In the genomic region with DNA sequence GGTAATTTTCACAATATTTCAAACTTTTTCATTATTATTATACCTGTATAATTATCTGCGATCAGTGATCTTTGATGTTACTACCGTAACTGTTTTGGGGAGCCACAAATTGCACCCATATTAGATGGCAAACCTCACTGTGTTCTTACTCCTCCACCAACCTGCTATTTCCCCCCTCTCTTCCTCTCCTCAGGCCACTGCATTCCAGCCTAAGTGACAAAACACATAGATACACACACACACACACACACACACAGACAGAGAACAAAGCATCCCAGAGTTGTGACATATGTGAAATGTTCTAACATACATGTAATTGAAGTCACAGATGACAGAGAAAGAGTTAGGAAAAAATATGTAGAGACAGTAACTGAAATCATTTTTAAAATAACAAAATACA, we compare ENCODE assay signal across 21 cellular contexts. TPM values are rescaled to one million over a fixed set of nuclear protein-coding genes. Genes with fewer than 3 reads are reported as not detected.
A peak's percentile ranks its signal among the peaks of the same experiment; 100 is the strongest.
DNase-seq lines count a peak whose midpoint lies in the region; FAIRE-seq and TF ChIP-seq lines count a peak whose summit lies in the region.
"Had no signal": no experiment of that assay in that cellular context is flagged by ENCODE, and none has a peak within 500 bp of the region (broad histone marks: within the 10 kb centered on the region; RNA-seq: fewer than 3 reads in every experiment).

No MANE protein-coding gene starts in this region.

- H3K36me3 Mint-ChIP-seq in activated CD4-positive, alpha-beta T cell treated with anti-CD3 and anti-CD28 coated beads, Interleukin-2, amount 10 ng/mL, durations not matched to agents 24 days and 14 days (ENCODE audit: low read depth) = peaks cover 15% of the 10 kb centered on the region
- 0 out of 7 replicates have a peak, but pooled peaks cover 0 to 4% (median 0%) of the 10 kb centered on the region in 3 experiments for H3K36me3 Mint-ChIP-seq in H9 (ENCODE audit: insufficient read depth in 1 of 3, low read depth in 3 of 3)
- peaks cover 23% of the 10 kb centered on the region for H3K36me3 Mint-ChIP-seq in neural progenitor cell

- no peak overlapping the region for H3K18ac ChIP-seq in H9 (ENCODE audit: insufficient read length, low read depth, low read length)
- no peak overlapping the region for H3K18ac ChIP-seq in H1 (ENCODE audit: extremely low read depth, low read length)

- H2AFZ ChIP-seq in H9 (ENCODE audit: low read length) (no peak overlapping the region), H1 (ENCODE audit: low read length) (no peak overlapping the region), neural progenitor cell (replicated peaks) (no peak overlapping the region)
- H2AFZ ChIP-seq: GM23248 had no signal

- H3K14ac ChIP-seq in H9 (ENCODE audit: insufficient read depth, low read length) (no peak overlapping the region), H1 (ENCODE audit: insufficient read length) (no peak overlapping the region)

- H3K23ac ChIP-seq in H9 (ENCODE audit: insufficient read length, low read depth, low read length) (no peak overlapping the region), H1 (ENCODE audit: insufficient read length) (no peak overlapping the region)

- no peak for TF ChIP-seq EP300 in H1 (IDR thresholded peaks at IDR 0.05; ENCODE audit: borderline replicate concordance in 1 of 2, low read depth in 2 of 2, low read length in 2 of 2)

- H3K27me3 Mint-ChIP-seq in activated CD4-positive, alpha-beta T cell treated with anti-CD3 and anti-CD28 coated beads, Interleukin-2, amount 10 ng/mL, durations not matched to agents 24 days and 14 days = no peaks in the 10 kb centered on the region
- H3K27me3 Mint-ChIP-seq in H9 (ENCODE audit: low read depth) (no peaks in the 10 kb centered on the region), neural progenitor cell (ENCODE audit: insufficient read depth, low read depth) (no peaks in the 10 kb centered on the region)

- H3K27me3 ChIP-seq in H9 (ENCODE audit: insufficient read depth, low read length) = no peaks in the 10 kb centered on the region
- H3K27me3 ChIP-seq in H1 (replicated peaks in 1 of 4; ENCODE audit: control insufficient read depth in 3 of 4, extremely low read depth in 1 of 4, insufficient read depth in 3 of 4, low read length in 3 of 4) = no peaks in the 10 kb centered on the region
- no peaks in the 10 kb centered on the region for H3K27me3 ChIP-seq in neural progenitor cell
- H3K27me3 ChIP-seq: Peyer's patch had no signal

- H2BK15ac ChIP-seq in H9 (ENCODE audit: low read depth, low read length) (no peak overlapping the region), H1 (ENCODE audit: low read length) (no peak overlapping the region)

- H4K5ac ChIP-seq in H9 (ENCODE audit: insufficient read length, low read depth, low read length) (no peak overlapping the region), H1 (ENCODE audit: insufficient read length, low read depth, low read length) (no peak overlapping the region)

- H3K4me1 ChIP-seq in H9 (ENCODE audit: insufficient read depth, low read length) (peaks cover 3% of the 10 kb centered on the region; the same call in 1 of the 2 replicates), H1 (replicated peaks in 1 of 4; ENCODE audit: control insufficient read depth in 3 of 4, insufficient read depth in 4 of 4, low read length in 3 of 4) (peaks cover 0 to 5% (median 0%) of the 10 kb centered on the region in 4 experiments; a peak in 4 of 7 replicates), neural progenitor cell (peaks cover 43% of the 10 kb centered on the region)
- H3K4me1 ChIP-seq: Peyer's patch had no signal

- H3K23me2 ChIP-seq in H9 (ENCODE audit: insufficient read length, low read depth, low read length, poor library complexity, severe bottlenecking) (no peaks in the 10 kb centered on the region), H1 (ENCODE audit: low read depth, low read length) (no peaks in the 10 kb centered on the region)

- WGBS in H9 (ENCODE audit: extremely low coverage, insufficient read length, low lambda C conversion rate) = no CpG with 5 or more reads among the region's 2 CpGs
- 68% methylated on average over 2 of the region's 2 CpGs; no CpG with 5 or more reads in 1 of the 2 experiments for WGBS in H1 (ENCODE audit: extremely low coverage in 1 of 2, insufficient coverage in 1 of 2, insufficient read length in 1 of 2, insufficient replicate concordance in 2 of 2, low coverage in 1 of 2, low lambda C conversion rate in 2 of 2, missing lambda C conversion rate in 1 of 2), 2 experiments

- POLR2A ChIA-PET in H1 (lab: Charles Lee; ENCODE audit: partially characterized antibody) = no interaction called here

- H4K91ac ChIP-seq in H9 (ENCODE audit: insufficient read length, low read depth, low read length) (no peak overlapping the region), H1 (replicated peaks; ENCODE audit: insufficient read length, low read length) (no peak overlapping the region)

- H2BK12ac ChIP-seq in H9 (ENCODE audit: insufficient read length, low read depth, low read length) (no peak overlapping the region), H1 (ENCODE audit: low read depth, low read length) (0 out of 2 replicates have a peak overlapping the region, but pooled peaks have one; percentile 44)

- CTCF ChIA-PET in H1 (lab: Charles Lee; ENCODE audit: partially characterized antibody) = no interaction called here

- peaks cover under 1% of the 10 kb centered on the region for H3K9me3 Mint-ChIP-seq in activated CD4-positive, alpha-beta T cell treated with anti-CD3 and anti-CD28 coated beads, Interleukin-2, amount 10 ng/mL, durations not matched to agents 24 days and 14 days
- no peaks in the 10 kb centered on the region; a peak in 1 of 5 replicates for H3K9me3 Mint-ChIP-seq in H9
- peaks cover 25% of the 10 kb centered on the region for H3K9me3 Mint-ChIP-seq in neural progenitor cell

- H4K8ac ChIP-seq in H9 (replicated peaks; ENCODE audit: insufficient read length, low read depth, low read length) (no peak overlapping the region), H1 (ENCODE audit: extremely low read depth, insufficient read depth, low read length) (no peak overlapping the region)

- TF ChIP-seq RAD21 in H1 (IDR thresholded peaks at IDR 0.05 in 1 of 2, conservative IDR thresholded peaks at IDR 0.05 in 1 of 2; ENCODE audit: low read depth in 2 of 2, low read length in 2 of 2) = no peak

- no peak overlapping the region for H3K4ac ChIP-seq in H9 (ENCODE audit: low read depth, low read length)
- no peak overlapping the region for H3K4ac ChIP-seq in H1 (replicated peaks; ENCODE audit: insufficient read length, low read depth, low read length)

- H2BK5ac ChIP-seq in H9 (ENCODE audit: insufficient read length, low read length) = no peak overlapping the region
- H2BK5ac ChIP-seq in H1 (ENCODE audit: low read depth, low read length) = no peak overlapping the region

- intact Hi-C loops in activated CD4-positive, alpha-beta T cell treated with anti-CD3 and anti-CD28 coated beads, Interleukin-2, amount 10 ng/mL, durations not matched to agents 24 days and 14 days (cut with micrococcal nuclease) = no loop called here

- H4K20me1 ChIP-seq in H9 (ENCODE audit: control insufficient read depth, insufficient read depth, insufficient read length) = no peaks in the 10 kb centered on the region
- H4K20me1 ChIP-seq in H1 (replicated peaks in 1 of 2; ENCODE audit: control insufficient read depth in 1 of 2, insufficient read depth in 2 of 2, low read length in 2 of 2) = peaks cover 4 to 15% of the 10 kb centered on the region in 2 experiments
- H4K20me1 ChIP-seq in neural progenitor cell (ENCODE audit: low read depth) = peaks cover 83% of the 10 kb centered on the region

- no peak overlapping the region for H3K9ac ChIP-seq in H9 (ENCODE audit: extremely low read depth, insufficient read length, low read length)
- H3K9ac ChIP-seq in H1 (replicated peaks in 1 of 4; ENCODE audit: extremely low read depth in 1 of 4, low read depth in 3 of 4, low read length in 3 of 4) = no peak overlapping the region
- H3K9ac ChIP-seq in neural progenitor cell = no peak overlapping the region
- H3K9ac ChIP-seq: GM23248 had no signal

- H2BK120ac ChIP-seq in H9 (ENCODE audit: low read depth, low read length, poor library complexity, severe bottlenecking) (no peak overlapping the region), H1 (replicated peaks; ENCODE audit: low read depth, low read length) (no peak overlapping the region)

- no peak overlapping the region for H2BK20ac ChIP-seq in H9 (ENCODE audit: low read depth, low read length, poor library complexity, severe bottlenecking)
- H2BK20ac ChIP-seq in H1 (ENCODE audit: low read length) = no peak overlapping the region

- peaks cover 23% of the 10 kb centered on the region for H3F3A ChIP-seq in neural progenitor cell (ENCODE audit: low read depth)

- no peak overlapping the region for H3K27ac ChIP-seq in H9 (ENCODE audit: insufficient read length, low read depth, low read length)
- no peak overlapping the region for H3K27ac ChIP-seq in H1 (ENCODE audit: low read depth, low read length)
- H3K27ac ChIP-seq in neural progenitor cell = peak overlapping the region; percentile 73
- H3K27ac ChIP-seq in coronary artery = no peak overlapping the region
- H3K27ac ChIP-seq: 22Rv1, GM23248, Peyer's patch had no signal

- no peak overlapping the region for H3K4me3 ChIP-seq in H1 (ENCODE audit: extremely low read depth in 1 of 4, insufficient read depth in 2 of 4, low read depth in 3 of 4, low read length in 4 of 4)
- H3K4me3 ChIP-seq in neural progenitor cell = no peak overlapping the region
- no peak overlapping the region for H3K4me3 ChIP-seq in coronary artery
- H3K4me3 ChIP-seq: GM23248, Peyer's patch had no signal

- H3K79me1 ChIP-seq in H9 (ENCODE audit: insufficient read depth, low read depth, low read length, poor library complexity, severe bottlenecking) (peaks cover 3% of the 10 kb centered on the region), H1 (ENCODE audit: low read depth, low read length) (no peaks in the 10 kb centered on the region; the same call in 1 of the 2 replicates)

- H3K4me2 ChIP-seq in H9 (ENCODE audit: insufficient read depth, insufficient read length, low read length) = no peak overlapping the region
- H3K4me2 ChIP-seq in H1 (ENCODE audit: insufficient read depth in 1 of 2, low read depth in 2 of 2, low read length in 2 of 2) = no peak overlapping the region
- peak overlapping the region; percentile 65 for H3K4me2 ChIP-seq in neural progenitor cell

- H3K9me3 ChIP-seq in H9 (ENCODE audit: control insufficient read depth, low read depth, low read length) (no peaks in the 10 kb centered on the region), H1 (ENCODE audit: insufficient read depth in 2 of 2, low read depth in 1 of 2, low read length in 1 of 2) (no peaks in the 10 kb centered on the region), neural progenitor cell (ENCODE audit: low read depth) (no peaks in the 10 kb centered on the region)
- H3K9me3 ChIP-seq: Peyer's patch had no signal

- FAIRE-seq in H1 (lab: Jason Lieb, UNC) = no peak

- H3K4me1 Mint-ChIP-seq in activated CD4-positive, alpha-beta T cell treated with anti-CD3 and anti-CD28 coated beads, Interleukin-2, amount 10 ng/mL, durations not matched to agents 24 days and 14 days = peaks cover 26% of the 10 kb centered on the region
- H3K4me1 Mint-ChIP-seq in H9 = peaks cover 45 to 51% of the 10 kb centered on the region in 2 experiments
- peaks cover 11% of the 10 kb centered on the region for H3K4me1 Mint-ChIP-seq in neural progenitor cell

- H3K56ac ChIP-seq in H9 (ENCODE audit: insufficient read length, low read depth, low read length) (no peak overlapping the region), H1 (replicated peaks; ENCODE audit: insufficient read length, low read depth, low read length) (no peak overlapping the region)

- no peak for TF ChIP-seq POLR2A in H1 (IDR thresholded peaks at IDR 0.05; ENCODE audit: control extremely low read depth in 1 of 2, low read depth in 2 of 2, low read length in 2 of 2)

- TF ChIP-seq CTCF in H9 (conservative IDR thresholded peaks at IDR 0.05) (no peak), H1 (IDR thresholded peaks at IDR 0.05; ENCODE audit: control extremely low read depth in 1 of 3, insufficient read depth in 1 of 3, low read depth in 1 of 3, low read length in 3 of 3) (no peak), neural progenitor cell (IDR thresholded peaks at IDR 0.05) (no peak), coronary artery (IDR thresholded peaks at IDR 0.05) (no peak)

- H2AK5ac ChIP-seq in H9 (ENCODE audit: insufficient read length, low read length) = no peak overlapping the region
- no peak overlapping the region for H2AK5ac ChIP-seq in H1 (ENCODE audit: low read depth, low read length)

- peaks cover 17% of the 10 kb centered on the region for H3K79me2 ChIP-seq in H9 (ENCODE audit: insufficient read depth, low read length)
- H3K79me2 ChIP-seq in H1 (ENCODE audit: control insufficient read depth in 1 of 2, insufficient read depth in 2 of 2, low read length in 2 of 2) = peaks cover 7 to 98% of the 10 kb centered on the region in 2 experiments; a peak in 3 of 4 replicates
- peaks cover 100% of the 10 kb centered on the region for H3K79me2 ChIP-seq in neural progenitor cell (ENCODE audit: low read depth)

- no peak overlapping the region for H3K4me3 Mint-ChIP-seq in activated CD4-positive, alpha-beta T cell treated with anti-CD3 and anti-CD28 coated beads, Interleukin-2, amount 10 ng/mL, durations not matched to agents 24 days and 14 days
- no peak overlapping the region; a peak in 1 of 5 replicates for H3K4me3 Mint-ChIP-seq in H9
- H3K4me3 Mint-ChIP-seq in neural progenitor cell = no peak overlapping the region

- H3K27ac Mint-ChIP-seq in activated CD4-positive, alpha-beta T cell treated with anti-CD3 and anti-CD28 coated beads, Interleukin-2, amount 10 ng/mL, durations not matched to agents 24 days and 14 days = no peak overlapping the region
- H3K27ac Mint-ChIP-seq in H9 = peak overlapping the region; percentile 3 to 58 (median 25); a peak in 3 of 7 replicates
- H3K27ac Mint-ChIP-seq in neural progenitor cell = no peak overlapping the region

- peak; percentile 6 for DNase-seq in activated CD4-positive, alpha-beta T cell treated with anti-CD3 and anti-CD28 coated beads, Interleukin-2, amount 10 ng/mL, durations not matched to agents 24 days and 14 days
- no peak for DNase-seq in activated CD4-positive, alpha-beta T cell treated with anti-CD3 and anti-CD28 coated beads, Interleukin-2, amount 50 U/mL, for 1 hour
- DNase-seq in H9 = no peak
- DNase-seq in H1 (ENCODE audit: low read depth in 1 of 2, low spot score in 2 of 2) = no peak
- DNase-seq in neural progenitor cell (ENCODE audit: low spot score) = peak; percentile 12
- no peak for DNase-seq in hepatic stellate cell (ENCODE audit: low spot score)
- no peak for DNase-seq in coronary artery (ENCODE audit: low spot score)
- DNase-seq in amniotic stem cell (lab: John Stamatoyannopoulos, UW) = no peak
- DNase-seq: AML-193; DMS153; GDM1; GM23248; KBM-7; NCI-H1105 treated with DMSO at 0.1 percent for 48 hours; NCI-H1694; NCI-H2081 treated with DMSO at 0.1 percent for 48 hours; NCI-H446 treated with DMSO at 0.1 percent for 48 hours; NCI-H748 treated with DMSO at 0.1 percent for 48 hours; NK-92 treated with Interleukin-12 subunit alpha and Interleukin-12 subunit beta, amount 100 ng/mL, for 24 hours; Peyer's patch had no signal

- no peak overlapping the region for H3T11ph ChIP-seq in H9 (ENCODE audit: low read length)

- H3K36me3 ChIP-seq in H1 (ENCODE audit: control insufficient read depth in 2 of 4, insufficient read depth in 4 of 4, low read length in 3 of 4) (no peaks in the 10 kb centered on the region), neural progenitor cell (peaks cover 5% of the 10 kb centered on the region)

RNA-seq across cellular contexts. Expression of a gene that starts 18.5 kb away (rescaled TPM):
- total RNA-seq in activated CD4-positive, alpha-beta T cell treated with anti-CD3 and anti-CD28 coated beads, Interleukin-2, amount 10 ng/mL, durations not matched to agents 24 days and 14 days = 48.6 and 51.4 TPM in 2 replicates
- total RNA-seq in H9 (2021) = 41.3 and 44.6 TPM in 2 replicates
- total RNA-seq in H1 (2021; fragmentation: NEBNext Ultra II Directional; extraction: Animal tissue kit (Norgen Biotek cat#: 25700)) = 44.9 and 47.1 TPM in 2 replicates
- polyA plus RNA-seq in H1 (2011; rRNA removed) = 15.5 and 26.2 TPM in 2 replicates
- polyA plus RNA-seq in H1 (2011; cell fraction: cytosol; rRNA removed) = 25.4 TPM
- 10.8 TPM for polyA plus RNA-seq in H1 (2011; cell fraction: nucleus; rRNA removed)
- 27.3 to 37.6 TPM (median 29.8 TPM) in 4 replicates for polyA plus RNA-seq in H1 (2012, experiment 1 of 2)
- 6.0 TPM for polyA plus RNA-seq in H1 (2012, experiment 2 of 2)
- 23.6 TPM for polyA plus RNA-seq in H1 (2013, experiment 1 of 2)
- 22.8 TPM for polyA plus RNA-seq in H1 (2013, experiment 2 of 2)
- 74.0 and 99.6 TPM in 2 replicates for polyA minus RNA-seq in H1 (2011; rRNA and poly(A)+ RNA removed)
- polyA minus RNA-seq in H1 (2011; cell fraction: cytosol; rRNA and poly(A)+ RNA removed) = 35.2 TPM
- polyA minus RNA-seq in H1 (2011; cell fraction: nucleus; rRNA and poly(A)+ RNA removed) = 104 TPM
- 71.3 and 98.5 TPM in 2 replicates for total RNA-seq in neural progenitor cell (ENCODE audit: low replicate concordance)

Comparison
In these comparisons a context has a peak if more than half of its experiments do, and no peak if none do; other contexts are left out.
1. DNase-seq: peak in activated CD4-positive, alpha-beta T cell treated with anti-CD3 and anti-CD28 coated beads, Interleukin-2, amount 10 ng/mL, durations not matched to agents 24 days and 14 days (single experiment) and neural progenitor cell (single experiment); none in activated CD4-positive, alpha-beta T cell treated with anti-CD3 and anti-CD28 coated beads, Interleukin-2, amount 50 U/mL, for 1 hour (single experiment), H9 (single experiment), H1 (0 of 2), hepatic stellate cell (single experiment), coronary artery (single experiment) and amniotic stem cell (single experiment).
2. H3K27ac Mint-ChIP-seq: peak in H9 (3 of 3); none in activated CD4-positive, alpha-beta T cell treated with anti-CD3 and anti-CD28 coated beads, Interleukin-2, amount 10 ng/mL, durations not matched to agents 24 days and 14 days (single experiment) and neural progenitor cell (single experiment).